21 cellular contexts compared by ENCODE assay signal in the genomic region with DNA sequence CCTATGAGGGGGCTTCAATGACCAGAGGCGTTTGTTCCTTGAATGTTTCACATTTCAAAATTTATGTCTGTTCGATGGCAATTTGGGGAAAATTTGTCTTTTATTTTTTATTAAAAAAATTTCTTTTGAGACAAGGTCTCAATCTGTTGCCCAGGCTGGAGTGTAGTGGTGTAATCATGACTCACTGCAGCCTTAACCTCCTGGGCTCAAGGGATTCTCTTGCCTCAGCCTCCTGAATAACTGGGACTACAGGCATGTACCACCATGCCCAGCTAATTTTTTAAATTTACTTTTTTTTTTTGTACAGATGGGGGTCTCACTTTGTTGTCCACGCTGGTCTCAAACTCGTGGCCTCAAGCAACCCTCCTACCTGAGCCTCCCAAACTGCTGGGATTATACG.
"Had no signal": no experiment of that assay in that cellular context is flagged by ENCODE, and none has a peak within 500 bp of the region (broad histone marks: within the 10 kb centered on the region; RNA-seq: fewer than 3 reads in every experiment).

No MANE protein-coding gene starts in this region.

- H3K79me2 ChIP-seq: hepatocyte had no signal

- H3K36me3 ChIP-seq: adrenal gland, neutrophil, pancreas, sigmoid colon, spleen, upper lobe of right lung had no signal

- H3K4me2 ChIP-seq: hepatocyte had no signal

- DNase-seq: activated CD4-positive, alpha-beta T cell treated with anti-CD3 and anti-CD28 coated beads, Interleukin-2, amount 50 U/mL, for 1 hour; activated CD8-positive, alpha-beta memory T cell treated with anti-CD3 and anti-CD28 coated beads for 24 hours; activated CD8-positive, alpha-beta memory T cell treated with anti-CD3 and anti-CD28 coated beads, Interleukin-2, amount 50 U/mL, for 48 hours; activated effector memory CD4-positive, alpha-beta T cell treated with Interleukin-2 at 50 U/mL for 16 hours; activated naive CD4-positive, alpha-beta T cell treated with anti-CD3 and anti-CD28 coated beads, Interleukin-2, amount 50 U/mL, for 16 hours; activated T-cell treated with anti-CD3 and anti-CD28 coated beads, Interleukin-2, amount 50 U/mL, for 48 hours; adrenal gland; endodermal cell; erythroblast; left cardiac atrium; pancreas; sigmoid colon; spleen; stimulated activated CD4-positive, alpha-beta T cell treated with anti-CD3 and anti-CD28 coated beads, Interleukin-4, amount 100 ng/mL, for 4 hours; upper lobe of right lung had no signal

- H3K9me3 ChIP-seq: adrenal gland, neutrophil, pancreas, sigmoid colon, spleen, upper lobe of right lung had no signal

- H2AFZ ChIP-seq: hepatocyte had no signal

- H3K27ac Mint-ChIP-seq: endodermal cell; mesothelial cell of epicardium; natural killer cell treated with Interleukin-12 subunit alpha and Interleukin-12 subunit beta and Interleukin-15 and Interleukin-18, amount 100 ng/mL, for 72 hours; stimulated activated memory B cell treated with anti-CD40 and anti-IgM and Interleukin-4, amounts not matched to agents 10 μg/mL and 1 μg/mL and 100 μg/mL, for 72 hours; T-helper 1 cell treated with Interleukin-12 subunit alpha and Interleukin-12 subunit beta and Interleukin-4 antibody, amounts not matched to agents 30 μg/mL and 1 μg/mL, for 36 hours had no signal

- H3K27me3 ChIP-seq: adrenal gland, hepatocyte, neutrophil, pancreas, sigmoid colon, spleen, upper lobe of right lung had no signal

- H3K9me3 Mint-ChIP-seq: endodermal cell; mesothelial cell of epicardium; natural killer cell treated with Interleukin-12 subunit alpha and Interleukin-12 subunit beta and Interleukin-15 and Interleukin-18, amount 100 ng/mL, for 72 hours; stimulated activated memory B cell treated with anti-CD40 and anti-IgM and Interleukin-4, amounts not matched to agents 10 μg/mL and 1 μg/mL and 100 μg/mL, for 72 hours; T-helper 1 cell treated with Interleukin-12 subunit alpha and Interleukin-12 subunit beta and Interleukin-4 antibody, amounts not matched to agents 30 μg/mL and 1 μg/mL, for 36 hours had no signal

- H3K4me1 ChIP-seq: adrenal gland, pancreas, sigmoid colon, spleen, upper lobe of right lung had no signal

- H3K36me3 Mint-ChIP-seq: mesothelial cell of epicardium; natural killer cell treated with Interleukin-12 subunit alpha and Interleukin-12 subunit beta and Interleukin-15 and Interleukin-18, amount 100 ng/mL, for 72 hours; stimulated activated memory B cell treated with anti-CD40 and anti-IgM and Interleukin-4, amounts not matched to agents 10 μg/mL and 1 μg/mL and 100 μg/mL, for 72 hours had no signal

- H3K4me1 Mint-ChIP-seq: endodermal cell; stimulated activated memory B cell treated with anti-CD40 and anti-IgM and Interleukin-4, amounts not matched to agents 10 μg/mL and 1 μg/mL and 100 μg/mL, for 72 hours had no signal

- H3K4me3 Mint-ChIP-seq: endodermal cell; mesothelial cell of epicardium; natural killer cell treated with Interleukin-12 subunit alpha and Interleukin-12 subunit beta and Interleukin-15 and Interleukin-18, amount 100 ng/mL, for 72 hours; stimulated activated memory B cell treated with anti-CD40 and anti-IgM and Interleukin-4, amounts not matched to agents 10 μg/mL and 1 μg/mL and 100 μg/mL, for 72 hours; T-helper 1 cell treated with Interleukin-12 subunit alpha and Interleukin-12 subunit beta and Interleukin-4 antibody, amounts not matched to agents 30 μg/mL and 1 μg/mL, for 36 hours had no signal

- H3K4me3 ChIP-seq: adrenal gland, hepatocyte, pancreas, sigmoid colon, spleen, upper lobe of right lung had no signal

- ATAC-seq: natural killer cell treated with Interleukin-12 subunit alpha and Interleukin-12 subunit beta and Interleukin-15 and Interleukin-18, amount 100 ng/mL, for 72 hours; stimulated activated memory B cell treated with anti-CD40 and anti-IgM and Interleukin-4, amounts not matched to agents 10 μg/mL and 1 μg/mL and 100 μg/mL, for 72 hours; upper lobe of right lung had no signal

- H3K27me3 Mint-ChIP-seq: stimulated activated memory B cell treated with anti-CD40 and anti-IgM and Interleukin-4, amounts not matched to agents 10 μg/mL and 1 μg/mL and 100 μg/mL, for 72 hours had no signal

- H3K27ac ChIP-seq: adrenal gland, hepatocyte, neutrophil, pancreas, sigmoid colon, spleen, upper lobe of right lung had no signal
